26 cellular contexts compared by ENCODE assay signal in genomic region chr13:95650691-95651090, GRCh38. TPM values are rescaled to one million over a fixed set of nuclear protein-coding genes. Genes with fewer than 3 reads are reported as not detected.
DNase-seq lines count a peak whose midpoint lies in the region; ATAC-seq and TF ChIP-seq lines count a peak whose summit lies in the region.
"Had no signal": no experiment of that assay in that cellular context is flagged by ENCODE, and none has a peak within 500 bp of the region (broad histone marks: within the 10 kb centered on the region; RNA-seq: fewer than 3 reads in every experiment).

No MANE protein-coding gene starts in this region.

- TF ChIP-seq CTCF in HL-60 (IDR thresholded peaks at IDR 0.05; ENCODE audit: insufficient read depth, low read length): no peak

- peaks cover 2% of the 10 kb centered on the region for H3K27me3 ChIP-seq in HL-60 (ENCODE audit: insufficient read depth, poor library complexity, severe bottlenecking)
- H3K27me3 ChIP-seq: Peyer's patch had no signal

- H3K4me3 ChIP-seq in HL-60 (replicated peaks; ENCODE audit: insufficient read depth, low read length): no peak overlapping the region
- H3K4me3 ChIP-seq: K562, Peyer's patch had no signal

- in situ Hi-C loops in G401 (cut with HindIII; ENCODE audit: low sequenced_read_pairs): no loop called here

- H3K27ac ChIP-seq in HL-60 (replicated peaks): no peak overlapping the region
- H3K27ac ChIP-seq: Peyer's patch had no signal

- ATAC-seq in HG03571 (IDR thresholded peaks at IDR 0.05; ENCODE audit: unreplicated experiment): no peak
- ATAC-seq: CD8-positive, alpha-beta T cell; K562 had no signal

- DNase-seq in AML-193 (lab: John Stamatoyannopoulos, UW) (peak; percentile 73 to 74), HL-60 (ENCODE audit: low read depth in 1 of 2, low spot score in 1 of 2) (peak; percentile 27 to 65), NOMO-1 (lab: John Stamatoyannopoulos, UW; ENCODE audit: unreplicated experiment in 2 of 2) (peak; percentile 40 to 70), SKM-1 treated with dmso at 0.1 percent for 144 hours (lab: John Stamatoyannopoulos, UW; ENCODE audit: unreplicated experiment) (peak; percentile 36), NCI-H1417 treated with DMSO at 0.1 percent for 48 hours (lab: John Stamatoyannopoulos, UW) (no peak), G401 (ENCODE audit: low spot score) (no peak)
- DNase-seq: C1 segment of cervical spinal cord; Caco-2; CD8-positive, alpha-beta T cell; DMS 273 treated with DMSO at 0.1 percent for 48 hours; DMS79; EL; NCI-H1105; NCI-H146; NCI-H1930; NCI-H2107; NCI-H446; NCI-H524 treated with DMSO at 0.1 percent for 48 hours; NCI-H774; OCI-M1; Peyer's patch; SHP77 treated with DMSO at 0.1 percent for 48 hours; SK-N-SH; T-helper 2 cell had no signal

RNA-seq across cellular contexts. Expression of gene DZIP1, which starts 6.2 kb away (rescaled TPM):
- total RNA-seq in G401 (2014; rRNA removed; shearing (Covaris generic)): 41.6 and 75.1 TPM in 2 replicates
- total RNA-seq: CD8-positive, alpha-beta T cell had no signal

RNA-seq across cellular contexts. Expression of gene DNAJC3, which starts 26.2 kb away (rescaled TPM):
- total RNA-seq in G401 (2014; rRNA removed; shearing (Covaris generic)): 16.9 and 27.9 TPM in 2 replicates

Comparison
In these comparisons a context has a peak if more than half of its experiments do, and no peak if none do; other contexts are left out.
1. DNase-seq: peak in AML-193 (2 of 2), HL-60 (2 of 2), NOMO-1 (2 of 2) and SKM-1 treated with dmso at 0.1 percent for 144 hours (single experiment); none in NCI-H1417 treated with DMSO at 0.1 percent for 48 hours (single experiment) and G401 (single experiment).